ENCODE assay signal across 23 cellular contexts in genomic region chr21:43198376-43198775, GRCh38. TPM values are rescaled to one million over a fixed set of nuclear protein-coding genes. Genes with fewer than 3 reads are reported as not detected.
"Had no signal": no experiment of that assay in that cellular context is flagged by ENCODE, and none has a peak within 500 bp of the region (broad histone marks: within the 10 kb centered on the region; RNA-seq: fewer than 3 reads in every experiment).

No MANE protein-coding gene starts in this region.

- ATAC-seq: Panc1, PC-3, Right ventricle myocardium inferior, SK-N-SH treated with all-trans-retinoic acid at 6 μM for 48 hours had no signal

- DNase-seq: MV-4-11, NCI-H1048, NCI-H1105, NCI-H1417, NCI-H1436 treated with DMSO at 0.1 percent for 48 hours, NCI-H1694, NCI-H187 treated with DMSO at 0.1 percent for 48 hours, NCI-H2029 treated with DMSO at 0.1 percent for 48 hours, NCI-H2171 treated with DMSO at 0.1 percent for 48 hours, NCI-H510A, NCI-H524 treated with DMSO at 0.1 percent for 48 hours, NCI-H69, NCI-H774, PC-3, SHP77 treated with DMSO at 0.1 percent for 48 hours, SJCRH30 had no signal

- H3K27ac ChIP-seq: HL-60, KMS-11, SJCRH30 had no signal

- H3K9ac ChIP-seq: KMS-11 had no signal

- H3K27me3 ChIP-seq: SJCRH30 had no signal

- H3K4me2 ChIP-seq: KMS-11 had no signal

- H3K4me3 ChIP-seq: SJCRH30 had no signal

- H3K36me3 ChIP-seq: SJCRH30 had no signal

RNA-seq across cellular contexts. Expression of gene CRYAA, which starts 29.6 kb away (rescaled TPM):
- total RNA-seq: LHCN-M2, MCF 10A, PC-3, Right ventricle myocardium inferior, SJCRH30 had no signal
